Comparison of ENCODE assay signal across 1 cellular context in the genomic region with DNA sequence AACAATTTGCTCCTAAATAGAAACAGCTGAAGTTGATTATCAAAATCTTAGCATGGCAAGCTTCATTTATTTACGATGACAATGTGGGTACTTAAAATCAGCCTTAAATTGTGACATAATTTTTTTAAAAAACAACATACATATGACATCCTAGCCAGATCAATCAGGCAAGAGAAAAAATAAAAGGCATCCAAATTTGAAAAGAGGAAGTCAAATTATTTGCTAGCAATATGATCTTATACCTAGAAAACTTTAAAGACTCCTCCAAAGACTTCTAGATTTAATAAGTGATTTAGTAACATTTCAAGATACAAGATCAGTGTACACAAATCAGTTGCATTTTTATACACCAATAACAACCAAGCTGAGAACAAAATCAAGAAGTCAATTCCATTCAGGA.
TF ChIP-seq lines count a peak whose summit lies in the region.

No MANE protein-coding gene starts in this region.

TF ChIP-seq in HepG2, 621 proteins besides CTCF, POLR2A, EP300 and RAD21:
- TF ChIP-seq, protein P1, sequence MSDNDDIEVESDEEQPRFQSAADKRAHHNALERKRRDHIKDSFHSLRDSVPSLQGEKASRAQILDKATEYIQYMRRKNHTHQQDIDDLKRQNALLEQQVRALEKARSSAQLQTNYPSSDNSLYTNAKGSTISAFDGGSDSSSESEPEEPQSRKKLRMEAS (IDR thresholded peaks at IDR 0.05), result no peak
- TF ChIP-seq ZNF543 (CRISPR knock-in tag; IDR thresholded peaks at IDR 0.05) (no peak), BRCA1 (CRISPR knock-in tag; IDR thresholded peaks at IDR 0.05) (no peak), ZNF382 (CRISPR knock-in tag; IDR thresholded peaks at IDR 0.05; ENCODE audit: borderline replicate concordance) (no peak), ZNF354B (CRISPR knock-in tag; IDR thresholded peaks at IDR 0.05) (no peak), RBM39 (IDR thresholded peaks at IDR 0.05; ENCODE audit: low read depth, low read length, poor library complexity, severe bottlenecking) (no peak), ZNF329 (CRISPR knock-in tag; IDR thresholded peaks at IDR 0.05; ENCODE audit: low read depth) (no peak), ZNF644 (CRISPR knock-in tag; IDR thresholded peaks at IDR 0.05; ENCODE audit: low read depth) (no peak), ETV5 (CRISPR knock-in tag; IDR thresholded peaks at IDR 0.05; ENCODE audit: borderline replicate concordance) (no peak), MAFK (conservative IDR thresholded peaks at IDR 0.05 in 1 of 2, IDR thresholded peaks at IDR 0.05 in 1 of 2; ENCODE audit: low read length in 2 of 2) (no peak), ZNF251 (CRISPR knock-in tag; IDR thresholded peaks at IDR 0.05) (no peak), NFE2L1 (CRISPR knock-in tag; IDR thresholded peaks at IDR 0.05; ENCODE audit: borderline replicate concordance) (no peak), SMAD1 (CRISPR knock-in tag; IDR thresholded peaks at IDR 0.05; ENCODE audit: borderline replicate concordance, low read depth) (no peak), ZNF891 (CRISPR knock-in tag; IDR thresholded peaks at IDR 0.05) (no peak), ZNF670 (CRISPR knock-in tag; IDR thresholded peaks at IDR 0.05; ENCODE audit: borderline replicate concordance) (no peak), ZNF567 (CRISPR knock-in tag; IDR thresholded peaks at IDR 0.05; ENCODE audit: borderline replicate concordance) (no peak)
- TF ChIP-seq, protein P2, sequence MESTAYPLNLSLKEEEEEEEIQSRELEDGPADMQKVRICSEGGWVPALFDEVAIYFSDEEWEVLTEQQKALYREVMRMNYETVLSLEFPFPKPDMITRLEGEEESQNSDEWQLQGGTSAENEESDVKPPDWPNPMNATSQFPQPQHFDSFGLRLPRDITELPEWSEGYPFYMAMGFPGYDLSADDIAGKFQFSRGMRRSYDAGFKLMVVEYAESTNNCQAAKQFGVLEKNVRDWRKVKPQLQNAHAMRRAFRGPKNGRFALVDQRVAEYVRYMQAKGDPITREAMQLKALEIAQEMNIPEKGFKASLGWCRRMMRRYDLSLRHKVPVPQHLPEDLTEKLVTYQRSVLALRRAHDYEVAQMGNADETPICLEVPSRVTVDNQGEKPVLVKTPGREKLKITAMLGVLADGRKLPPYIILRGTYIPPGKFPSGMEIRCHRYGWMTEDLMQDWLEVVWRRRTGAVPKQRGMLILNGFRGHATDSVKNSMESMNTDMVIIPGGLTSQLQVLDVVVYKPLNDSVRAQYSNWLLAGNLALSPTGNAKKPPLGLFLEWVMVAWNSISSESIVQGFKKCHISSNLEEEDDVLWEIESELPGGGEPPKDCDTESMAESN (CRISPR knock-in tag; conservative IDR thresholded peaks at IDR 0.05), result no peak
- TF ChIP-seq, protein P3, sequence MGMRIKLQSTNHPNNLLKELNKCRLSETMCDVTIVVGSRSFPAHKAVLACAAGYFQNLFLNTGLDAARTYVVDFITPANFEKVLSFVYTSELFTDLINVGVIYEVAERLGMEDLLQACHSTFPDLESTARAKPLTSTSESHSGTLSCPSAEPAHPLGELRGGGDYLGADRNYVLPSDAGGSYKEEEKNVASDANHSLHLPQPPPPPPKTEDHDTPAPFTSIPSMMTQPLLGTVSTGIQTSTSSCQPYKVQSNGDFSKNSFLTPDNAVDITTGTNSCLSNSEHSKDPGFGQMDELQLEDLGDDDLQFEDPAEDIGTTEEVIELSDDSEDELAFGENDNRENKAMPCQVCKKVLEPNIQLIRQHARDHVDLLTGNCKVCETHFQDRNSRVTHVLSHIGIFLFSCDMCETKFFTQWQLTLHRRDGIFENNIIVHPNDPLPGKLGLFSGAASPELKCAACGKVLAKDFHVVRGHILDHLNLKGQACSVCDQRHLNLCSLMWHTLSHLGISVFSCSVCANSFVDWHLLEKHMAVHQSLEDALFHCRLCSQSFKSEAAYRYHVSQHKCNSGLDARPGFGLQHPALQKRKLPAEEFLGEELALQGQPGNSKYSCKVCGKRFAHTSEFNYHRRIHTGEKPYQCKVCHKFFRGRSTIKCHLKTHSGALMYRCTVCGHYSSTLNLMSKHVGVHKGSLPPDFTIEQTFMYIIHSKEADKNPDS (CRISPR knock-in tag; IDR thresholded peaks at IDR 0.05), result no peak
- TF ChIP-seq, protein P4, sequence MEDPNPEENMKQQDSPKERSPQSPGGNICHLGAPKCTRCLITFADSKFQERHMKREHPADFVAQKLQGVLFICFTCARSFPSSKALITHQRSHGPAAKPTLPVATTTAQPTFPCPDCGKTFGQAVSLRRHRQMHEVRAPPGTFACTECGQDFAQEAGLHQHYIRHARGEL (CRISPR knock-in tag; IDR thresholded peaks at IDR 0.05), result no peak
TF ChIP-seq in HepG2: peak in this region for 0.
